ENCODE assay signal across 21 cellular contexts in the genomic region with DNA sequence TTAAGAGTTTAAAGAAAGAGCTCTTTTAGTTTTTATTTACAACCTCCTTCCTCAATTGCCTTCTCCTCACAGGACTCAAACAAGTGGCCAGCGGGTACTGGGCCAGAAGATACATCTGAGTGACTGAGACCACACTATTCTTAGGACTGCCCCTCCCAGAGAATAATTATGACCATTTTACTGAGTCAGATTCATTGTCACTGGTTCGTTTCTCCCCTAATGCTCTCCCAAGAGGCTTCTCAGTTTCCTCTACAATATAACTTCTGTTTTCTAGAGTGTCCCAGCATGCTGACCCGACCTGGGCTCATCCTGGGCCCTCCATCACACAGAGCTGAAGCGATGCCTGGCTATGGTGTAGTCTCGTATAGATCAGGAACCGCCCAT.
A peak's percentile ranks its signal among the peaks of the same experiment; 100 is the strongest.
DNase-seq lines count a peak whose midpoint lies in the region; ATAC-seq, FAIRE-seq and TF ChIP-seq lines count a peak whose summit lies in the region.
"Had no signal": no experiment of that assay in that cellular context is flagged by ENCODE, and none has a peak within 500 bp of the region (broad histone marks: within the 10 kb centered on the region; RNA-seq: fewer than 3 reads in every experiment).

No MANE protein-coding gene starts in this region.

- H3K4me3 Mint-ChIP-seq in IgD-negative memory B cell (peak overlapping the region in 3 of 4 donors; percentile 13 to 87 (median 37)), activated B cell treated with CpG ODN at 0.5 μM for 24 hours (peak overlapping the region; percentile 44), naive B cell (peak overlapping the region in 7 of 8 donors; percentile 53 to 81 (median 73))
- H3K4me3 Mint-ChIP-seq: CD8-positive, alpha-beta T cell had no signal

- H3K4me1 ChIP-seq in smooth muscle cell (ENCODE audit: low read depth): no peaks in the 10 kb centered on the region
- H3K4me1 ChIP-seq: BE2C, SJCRH30 had no signal

- no peak overlapping the region for H3K4me3 ChIP-seq in smooth muscle cell
- H3K4me3 ChIP-seq: PC-9, SJCRH30 had no signal

- H3F3A ChIP-seq in smooth muscle cell (ENCODE audit: low read depth): no peaks in the 10 kb centered on the region

- H3K4me1 Mint-ChIP-seq in IgD-negative memory B cell: peaks cover 15 to 35% (median 15%) of the 10 kb centered on the region in 3 donors
- peaks cover 25% of the 10 kb centered on the region for H3K4me1 Mint-ChIP-seq in activated B cell treated with CpG ODN at 0.5 μM for 24 hours
- peaks cover 28 to 37% (median 34%) of the 10 kb centered on the region in 3 donors for H3K4me1 Mint-ChIP-seq in naive B cell

- POLR2A ChIA-PET in activated B cell treated with CpG ODN at 0.5 μM for 24 hours (lab: Charles Lee): no interaction called here

- H3K27ac ChIP-seq in 22Rv1: no peak overlapping the region
- H3K27ac ChIP-seq in smooth muscle cell (ENCODE audit: low read depth): no peak overlapping the region
- H3K27ac ChIP-seq: PC-9, SJCRH30 had no signal

- no peak overlapping the region for H3K4me2 ChIP-seq in smooth muscle cell
- H3K4me2 ChIP-seq: PC-9 had no signal

- no peaks in the 10 kb centered on the region for H3K9me3 Mint-ChIP-seq in IgD-negative memory B cell
- peaks cover 3% of the 10 kb centered on the region for H3K9me3 Mint-ChIP-seq in activated B cell treated with CpG ODN at 0.5 μM for 24 hours
- H3K9me3 Mint-ChIP-seq in naive B cell: peaks cover 0 to 7% (median 0%) of the 10 kb centered on the region in 7 donors
- H3K9me3 Mint-ChIP-seq: CD8-positive, alpha-beta T cell had no signal

- no peak overlapping the region for H3K9ac ChIP-seq in smooth muscle cell (ENCODE audit: low read depth)

- no peaks in the 10 kb centered on the region for H3K27me3 ChIP-seq in smooth muscle cell (ENCODE audit: low read depth)
- H3K27me3 ChIP-seq: BE2C, SJCRH30 had no signal

- ATAC-seq in activated B cell treated with CpG ODN at 0.5 μM for 24 hours (ENCODE audit: low read depth): peak; percentile 52
- peak in 1 of 2 donors; percentile 16 for ATAC-seq in naive B cell (ENCODE audit: low read depth in 2 of 2)
- no peak for ATAC-seq in HG03432 (IDR thresholded peaks at IDR 0.05; ENCODE audit: unreplicated experiment)
- ATAC-seq: CD8-positive, alpha-beta T cell; HepG2 had no signal

- H3K27ac Mint-ChIP-seq in IgD-negative memory B cell (peak overlapping the region in 1 of 3 donors; percentile 76), activated B cell treated with CpG ODN at 0.5 μM for 24 hours (peak overlapping the region; percentile 54), naive B cell (peak overlapping the region in 5 of 6 donors; percentile 34 to 72 (median 70))
- H3K27ac Mint-ChIP-seq: CD8-positive, alpha-beta T cell had no signal

- H2AFZ ChIP-seq in smooth muscle cell (ENCODE audit: low read depth): no peak overlapping the region
- H2AFZ ChIP-seq: PC-9 had no signal

- 86% methylated on average over 6 of the region's 6 CpGs for WGBS in smooth muscle cell (ENCODE audit: low lambda C conversion rate)

- CTCF ChIA-PET in activated B cell treated with CpG ODN at 0.5 μM for 24 hours (lab: Charles Lee): interaction anchor here (1.5 kb wide), 1 partner anchor 94 kb away, joined by 3 read pairs; no protein-coding TSS in a partner anchor

- TF ChIP-seq CTCF in 22Rv1 (IDR thresholded peaks at IDR 0.05) (0 out of 2 replicates have a peak, but pooled peaks have one; percentile 17), activated B cell treated with CpG ODN at 0.5 μM for 24 hours (IDR thresholded peaks at IDR 0.05) (no peak), smooth muscle cell (IDR thresholded peaks at IDR 0.05; ENCODE audit: borderline replicate concordance, insufficient read depth, poor library complexity, severe bottlenecking) (no peak)

- H4K20me1 ChIP-seq in smooth muscle cell (ENCODE audit: low read depth): no peaks in the 10 kb centered on the region

- FAIRE-seq in GM19239 (lab: Jason Lieb, UNC): no peak
- FAIRE-seq: GM18507, HepG2 had no signal

- DNase-seq in activated B cell treated with CpG ODN at 0.5 μM for 24 hours (no peak), naive B cell (no peak), activated gamma-delta T cell treated with Interleukin-2 at 50 U/mL for 16 hours (no peak), smooth muscle cell (lab: John Stamatoyannopoulos, UW; ENCODE audit: unreplicated experiment) (no peak), GM19239 (ENCODE audit: insufficient read length, low spot score) (no peak)
- DNase-seq: CD8-positive, alpha-beta T cell; DMS79; KG1; NCI-H1048; NCI-H1436; NCI-H2029; NCI-H345; NCI-H524 treated with DMSO at 0.1 percent for 48 hours; PC-9; SJCRH30 had no signal

- intact Hi-C loops in activated B cell treated with CpG ODN at 0.5 μM for 24 hours (cut with micrococcal nuclease): loop anchor here (5.0 kb wide), 1 partner anchor 185 kb away; no protein-coding TSS in a partner anchor

- H3K36me3 Mint-ChIP-seq in IgD-negative memory B cell (no peaks in the 10 kb centered on the region), activated B cell treated with CpG ODN at 0.5 μM for 24 hours (ENCODE audit: low read depth) (no peaks in the 10 kb centered on the region), naive B cell (peaks cover 0 to 9% of the 10 kb centered on the region in 2 donors)
- H3K36me3 Mint-ChIP-seq: CD8-positive, alpha-beta T cell had no signal

- H3K9me3 ChIP-seq in smooth muscle cell (replicated peaks; ENCODE audit: low read depth): no peaks in the 10 kb centered on the region
- H3K9me3 ChIP-seq: BE2C, SJCRH30 had no signal

- no peaks in the 10 kb centered on the region for H3K36me3 ChIP-seq in smooth muscle cell (ENCODE audit: low read depth)
- H3K36me3 ChIP-seq: BE2C, SJCRH30 had no signal

- H3K27me3 Mint-ChIP-seq in IgD-negative memory B cell: no peaks in the 10 kb centered on the region
- H3K27me3 Mint-ChIP-seq in activated B cell treated with CpG ODN at 0.5 μM for 24 hours: no peaks in the 10 kb centered on the region
- H3K27me3 Mint-ChIP-seq in naive B cell: no peaks in the 10 kb centered on the region

- no peaks in the 10 kb centered on the region for H3K79me2 ChIP-seq in smooth muscle cell (ENCODE audit: low read depth)
